20 cellular contexts compared by ENCODE assay signal in the genomic region with DNA sequence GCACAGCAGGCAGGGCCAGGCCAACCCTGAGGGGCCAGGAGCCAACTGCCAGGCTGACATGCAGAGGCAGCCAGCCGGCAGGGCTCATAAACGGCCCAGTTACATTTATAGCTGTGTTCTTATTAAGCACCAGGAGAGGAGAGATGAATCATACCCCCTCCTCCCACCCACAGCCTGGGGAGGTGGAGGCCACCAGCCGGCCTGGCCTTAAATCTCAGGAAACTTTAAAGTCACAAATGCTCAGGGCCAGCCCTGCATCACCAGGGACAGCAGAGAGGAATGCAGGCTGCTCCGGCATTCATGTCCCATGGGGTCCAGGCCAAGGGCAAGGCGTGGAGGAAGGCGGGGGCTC.
DNase-seq lines count a peak whose midpoint lies in the region; ATAC-seq and TF ChIP-seq lines count a peak whose summit lies in the region.
"Had no signal": no experiment of that assay in that cellular context is flagged by ENCODE, and none has a peak within 500 bp of the region (broad histone marks: within the 10 kb centered on the region; RNA-seq: fewer than 3 reads in every experiment).

No MANE protein-coding gene starts in this region.

- H3K4me1 ChIP-seq in osteoblast (ENCODE audit: insufficient read depth, low read length), result no peaks in the 10 kb centered on the region
- H3K4me1 ChIP-seq: BLaER1 treated with 17β-estradiol and CSF1 and Interleukin-3, amounts not matched to agents 10 nM and 100 nM had no signal

- no peaks in the 10 kb centered on the region for H4K20me1 ChIP-seq in osteoblast (ENCODE audit: insufficient read depth, low read length)
- H4K20me1 ChIP-seq: BLaER1 treated with 17β-estradiol and CSF1 and Interleukin-3, amounts not matched to agents 10 nM and 100 nM had no signal

- no peak for TF ChIP-seq POLR2A in NB4 (IDR thresholded peaks at IDR 0.05; ENCODE audit: extremely low read depth, insufficient read length)

- no peak overlapping the region for H3K27ac Mint-ChIP-seq in glutamatergic neuron (ENCODE audit: unreplicated experiment)
- H3K27ac Mint-ChIP-seq: activated CD4-positive, alpha-beta T cell treated with anti-CD3 and anti-CD28 coated beads, Interleukin-2, amount 10 ng/mL, durations not matched to agents 24 days and 14 days; activated naive CD4-positive, alpha-beta T cell treated with anti-CD3 and anti-CD28 coated beads, Interleukin-2, amount 50 U/mL, for 72 hours; effector memory CD8-positive, alpha-beta T cell; memory B cell had no signal

- peak; percentile 4 for DNase-seq in ELR (ENCODE audit: low read depth)
- DNase-seq in NB4 (ENCODE audit: low read depth), result peak; percentile 63
- DNase-seq in glutamatergic neuron, result peak; percentile 34
- DNase-seq in osteoblast (ENCODE audit: insufficient read length, low spot score, missing footprints), result peak; percentile 84
- DNase-seq in GM10266 (ENCODE audit: extremely low spot score), result no peak
- DNase-seq in SIG-M5 (lab: John Stamatoyannopoulos, UW), result no peak
- no peak for DNase-seq in putamen (ENCODE audit: low spot score)
- DNase-seq: activated CD4-positive, alpha-beta T cell treated with anti-CD3 and anti-CD28 coated beads, Interleukin-2, amount 10 ng/mL, durations not matched to agents 24 days and 14 days; activated T-cell treated with anti-CD3 and anti-CD28 coated beads for 4 hours; DMS79; effector memory CD8-positive, alpha-beta T cell; Karpas-422; NCI-H1930; NCI-H526 treated with DMSO at 0.1 percent for 48 hours had no signal

- no peaks in the 10 kb centered on the region for H3K27me3 ChIP-seq in osteoblast (ENCODE audit: insufficient read depth, low read length)
- H3K27me3 ChIP-seq: BLaER1 treated with 17β-estradiol and CSF1 and Interleukin-3, amounts not matched to agents 10 nM and 100 nM had no signal

- H3K4me1 Mint-ChIP-seq in glutamatergic neuron (ENCODE audit: low read depth, unreplicated experiment), result peaks cover 2% of the 10 kb centered on the region
- H3K4me1 Mint-ChIP-seq: activated CD4-positive, alpha-beta T cell treated with anti-CD3 and anti-CD28 coated beads, Interleukin-2, amount 10 ng/mL, durations not matched to agents 24 days and 14 days; memory B cell had no signal

- TF ChIP-seq CTCF in NB4 (IDR thresholded peaks at IDR 0.05; ENCODE audit: low read depth, low read length) (no peak), glutamatergic neuron (IDR thresholded peaks at IDR 0.05; ENCODE audit: partially characterized antibody, unreplicated experiment) (no peak), osteoblast (IDR thresholded peaks at IDR 0.05; ENCODE audit: extremely low read depth, low read depth, low read length) (no peak), GM10266 (IDR thresholded peaks at IDR 0.05; ENCODE audit: control insufficient read depth, insufficient read depth, low read depth, missing control alignments) (no peak)

- no peaks in the 10 kb centered on the region for H3K79me2 ChIP-seq in osteoblast (ENCODE audit: insufficient read depth, low read length)

- H3K36me3 ChIP-seq in osteoblast (ENCODE audit: insufficient read depth, low read length), result no peaks in the 10 kb centered on the region
- H3K36me3 ChIP-seq: BLaER1 treated with 17β-estradiol and CSF1 and Interleukin-3, amounts not matched to agents 10 nM and 100 nM had no signal

- H2AFZ ChIP-seq in osteoblast (ENCODE audit: low read length), result no peak overlapping the region

- ATAC-seq in HG03439 (IDR thresholded peaks at IDR 0.05; ENCODE audit: unreplicated experiment), result no peak
- ATAC-seq: activated naive CD4-positive, alpha-beta T cell treated with anti-CD3 and anti-CD28 coated beads, Interleukin-2, amount 50 U/mL, for 72 hours; effector memory CD8-positive, alpha-beta T cell; GM12878 had no signal

- peaks cover 3% of the 10 kb centered on the region for H3K27me3 Mint-ChIP-seq in glutamatergic neuron (ENCODE audit: unreplicated experiment)

- no peaks in the 10 kb centered on the region for H3K36me3 Mint-ChIP-seq in glutamatergic neuron (ENCODE audit: unreplicated experiment)
- H3K36me3 Mint-ChIP-seq: activated naive CD4-positive, alpha-beta T cell treated with anti-CD3 and anti-CD28 coated beads, Interleukin-2, amount 50 U/mL, for 72 hours; memory B cell had no signal

- H3K9me3 ChIP-seq in osteoblast (ENCODE audit: low read depth, low read length), result no peaks in the 10 kb centered on the region
- H3K9me3 ChIP-seq: BLaER1 treated with 17β-estradiol and CSF1 and Interleukin-3, amounts not matched to agents 10 nM and 100 nM had no signal

- no peaks in the 10 kb centered on the region for H3K9me3 Mint-ChIP-seq in glutamatergic neuron (ENCODE audit: unreplicated experiment)
- H3K9me3 Mint-ChIP-seq: activated CD4-positive, alpha-beta T cell treated with anti-CD3 and anti-CD28 coated beads, Interleukin-2, amount 10 ng/mL, durations not matched to agents 24 days and 14 days; activated naive CD4-positive, alpha-beta T cell treated with anti-CD3 and anti-CD28 coated beads, Interleukin-2, amount 50 U/mL, for 72 hours; effector memory CD8-positive, alpha-beta T cell had no signal

- H3K4me3 ChIP-seq in NB4 (ENCODE audit: low read depth, low read length) (no peak overlapping the region), osteoblast (ENCODE audit: insufficient read depth, low read length) (no peak overlapping the region)
- H3K4me3 ChIP-seq: BLaER1 treated with 17β-estradiol and CSF1 and Interleukin-3, amounts not matched to agents 10 nM and 100 nM; GM12878 had no signal

- H3K4me3 Mint-ChIP-seq in glutamatergic neuron (ENCODE audit: unreplicated experiment), result no peak overlapping the region
- H3K4me3 Mint-ChIP-seq: activated CD4-positive, alpha-beta T cell treated with anti-CD3 and anti-CD28 coated beads, Interleukin-2, amount 10 ng/mL, durations not matched to agents 24 days and 14 days; effector memory CD8-positive, alpha-beta T cell; memory B cell had no signal

- H3K27ac ChIP-seq in osteoblast (ENCODE audit: low read depth, low read length), result no peak overlapping the region
- H3K27ac ChIP-seq: BLaER1 treated with 17β-estradiol and CSF1 and Interleukin-3, amounts not matched to agents 10 nM and 100 nM; RWPE1 had no signal

- H3K4me2 ChIP-seq in osteoblast (ENCODE audit: insufficient read depth, low read length), result no peak overlapping the region
- H3K4me2 ChIP-seq: BLaER1 treated with 17β-estradiol and CSF1 and Interleukin-3, amounts not matched to agents 10 nM and 100 nM had no signal

Comparison
In these comparisons a context has a peak if more than half of its experiments do, and no peak if none do; other contexts are left out.
1. DNase-seq: peak in ELR (single experiment), NB4 (single experiment), glutamatergic neuron (single experiment) and osteoblast (single experiment); none in GM10266 (single experiment), SIG-M5 (single experiment) and putamen (single experiment).